1 cellular context compared by ENCODE assay signal in genomic region chr11:119624102-119624615, GRCh38.
TF ChIP-seq lines count a peak whose summit lies in the region.

No MANE protein-coding gene starts in this region.

TF ChIP-seq in H1, 55 proteins besides CTCF, POLR2A, EP300 and RAD21 (continued from another document):
- TF ChIP-seq USF2 (IDR thresholded peaks at IDR 0.05; ENCODE audit: low read length) (no peak), SIRT6 (IDR thresholded peaks at IDR 0.05; ENCODE audit: low read length) (no peak), EGR1 (IDR thresholded peaks at IDR 0.05; ENCODE audit: borderline replicate concordance, low read depth, low read length) (no peak), PHF8 (conservative IDR thresholded peaks at IDR 0.05; ENCODE audit: low read depth, low read length) (no peak), POU5F1 (IDR thresholded peaks at IDR 0.05; ENCODE audit: low read depth, low read length) (no peak), TBP (IDR thresholded peaks at IDR 0.05; ENCODE audit: low read depth, low read length) (no peak), SIN3A (conservative IDR thresholded peaks at IDR 0.05 in 1 of 2, IDR thresholded peaks at IDR 0.05 in 1 of 2; ENCODE audit: low read depth in 1 of 2, low read length in 2 of 2) (no peak), KDM5A (IDR thresholded peaks at IDR 0.05; ENCODE audit: low read length) (no peak), TAF7 (optimal IDR thresholded peaks at IDR 0.05; ENCODE audit: borderline replicate concordance, low read depth, low read length) (no peak), SUZ12 (IDR thresholded peaks at IDR 0.05; ENCODE audit: low read length) (no peak), CHD7 (IDR thresholded peaks at IDR 0.05; ENCODE audit: insufficient replicate concordance, low read length) (no peak), MAFK (IDR thresholded peaks at IDR 0.05; ENCODE audit: low read depth, low read length) (no peak)
